Comparison of ENCODE assay signal across 21 cellular contexts in genomic region chr12:79521576-79521975, GRCh38.
"Had no signal": no experiment of that assay in that cellular context is flagged by ENCODE, and none has a peak within 500 bp of the region (broad histone marks: within the 10 kb centered on the region; RNA-seq: fewer than 3 reads in every experiment).

No MANE protein-coding gene starts in this region.

- H3K27me3 Mint-ChIP-seq: dendritic cell treated with granulocyte-macrophage colony-stimulating factor and Interleukin-4, amounts not matched to agents 40 ng/mL and 50 ng/mL, for 4 days; naive B cell; stimulated activated naive CD8-positive, alpha-beta T cell treated with anti-CD3 and anti-CD28 coated beads, Interleukin-15, amount 100 ng/mL, for 72 hours; type B pancreatic cell had no signal

- DNase-seq: activated CD4-positive, alpha-beta T cell treated with anti-CD3 and anti-CD28 coated beads for 1 hour; activated CD8-positive, alpha-beta memory T cell treated with anti-CD3 and anti-CD28 coated beads for 24 hours; activated CD8-positive, alpha-beta memory T cell treated with anti-CD3 and anti-CD28 coated beads, Interleukin-2, amount 50 U/mL, for 48 hours; activated gamma-delta T cell; activated T-cell treated with anti-CD3 and anti-CD28 coated beads, Interleukin-2, amount 50 U/mL, for 72 hours; erythroblast; left lung; naive B cell; right lobe of liver; stimulated activated CD4-positive, alpha-beta T cell treated with anti-CD3 and anti-CD28 coated beads, Interleukin-4, amount 100 ng/mL, for 1 hour; stimulated activated naive CD8-positive, alpha-beta T cell treated with anti-CD3 and anti-CD28 coated beads, Interleukin-15, amount 100 ng/mL, for 72 hours; T-helper 2 cell; WERI-Rb-1 had no signal

- H3K4me1 ChIP-seq: left lung, prostate gland, right lobe of liver had no signal

- ATAC-seq: left lung; right lobe of liver; stimulated activated naive CD8-positive, alpha-beta T cell treated with anti-CD3 and anti-CD28 coated beads, Interleukin-15, amount 100 ng/mL, for 72 hours had no signal

- H3K27ac Mint-ChIP-seq: activated naive CD4-positive, alpha-beta T cell treated with anti-CD3 and anti-CD28 coated beads, Interleukin-2, amount 50 U/mL, for 24 hours; activated T-cell treated with anti-CD3 and anti-CD28 coated beads, Interleukin-2, amount 50 U/mL, for 72 hours; dendritic cell treated with granulocyte-macrophage colony-stimulating factor and Interleukin-4, amounts not matched to agents 40 ng/mL and 50 ng/mL, for 4 days; naive B cell; neural progenitor cell; stimulated activated naive CD8-positive, alpha-beta T cell treated with anti-CD3 and anti-CD28 coated beads, Interleukin-15, amount 100 ng/mL, for 72 hours; type B pancreatic cell had no signal

- H3K4me2 ChIP-seq: neural progenitor cell, smooth muscle cell had no signal

- H3K27ac ChIP-seq: cardiac muscle cell, left lung, neural progenitor cell, prostate gland, right lobe of liver, WERI-Rb-1 had no signal

- H3K9me3 Mint-ChIP-seq: activated naive CD4-positive, alpha-beta T cell treated with anti-CD3 and anti-CD28 coated beads, Interleukin-2, amount 50 U/mL, for 24 hours; neural progenitor cell; stimulated activated naive CD8-positive, alpha-beta T cell treated with anti-CD3 and anti-CD28 coated beads, Interleukin-15, amount 100 ng/mL, for 72 hours; type B pancreatic cell had no signal

- H3K36me3 ChIP-seq: cardiac muscle cell, left lung, neural progenitor cell, prostate gland, right lobe of liver, WERI-Rb-1 had no signal

- FAIRE-seq: frontal cortex had no signal

- H3K9ac ChIP-seq: neural progenitor cell had no signal

- H2AFZ ChIP-seq: neural progenitor cell had no signal

- H3K4me3 Mint-ChIP-seq: activated naive CD4-positive, alpha-beta T cell treated with anti-CD3 and anti-CD28 coated beads, Interleukin-2, amount 50 U/mL, for 24 hours; activated T-cell treated with anti-CD3 and anti-CD28 coated beads, Interleukin-2, amount 50 U/mL, for 72 hours; dendritic cell treated with granulocyte-macrophage colony-stimulating factor and Interleukin-4, amounts not matched to agents 40 ng/mL and 50 ng/mL, for 4 days; naive B cell; neural progenitor cell; stimulated activated naive CD8-positive, alpha-beta T cell treated with anti-CD3 and anti-CD28 coated beads, Interleukin-15, amount 100 ng/mL, for 72 hours; type B pancreatic cell had no signal

- H3K9me3 ChIP-seq: left lung, prostate gland, right lobe of liver had no signal

- H3K36me3 Mint-ChIP-seq: activated naive CD4-positive, alpha-beta T cell treated with anti-CD3 and anti-CD28 coated beads, Interleukin-2, amount 50 U/mL, for 24 hours; naive B cell; neural progenitor cell had no signal

- H3K4me1 Mint-ChIP-seq: activated naive CD4-positive, alpha-beta T cell treated with anti-CD3 and anti-CD28 coated beads, Interleukin-2, amount 50 U/mL, for 24 hours; naive B cell; stimulated activated naive CD8-positive, alpha-beta T cell treated with anti-CD3 and anti-CD28 coated beads, Interleukin-15, amount 100 ng/mL, for 72 hours had no signal

- H3K27me3 ChIP-seq: cardiac muscle cell, left lung, neural progenitor cell, right lobe of liver had no signal

- H3K4me3 ChIP-seq: cardiac muscle cell, left lung, neural progenitor cell, prostate gland, right lobe of liver, smooth muscle cell had no signal
